14 cellular contexts compared by ENCODE assay signal in genomic region chr18:9734189-9734588, GRCh38. TPM values are rescaled to one million over a fixed set of nuclear protein-coding genes. Genes with fewer than 3 reads are reported as not detected.
DNase-seq lines count a peak whose midpoint lies in the region; ATAC-seq and TF ChIP-seq lines count a peak whose summit lies in the region.
"Had no signal": no experiment of that assay in that cellular context is flagged by ENCODE, and none has a peak within 500 bp of the region (broad histone marks: within the 10 kb centered on the region; RNA-seq: fewer than 3 reads in every experiment).

No MANE protein-coding gene starts in this region.

- no peaks in the 10 kb centered on the region for H3K36me3 Mint-ChIP-seq in activated naive CD4-positive, alpha-beta T cell treated with anti-CD3 and anti-CD28 coated beads, Interleukin-2, amount 10 ng/mL, durations not matched to agents 7 days and 5 days
- no peaks in the 10 kb centered on the region for H3K36me3 Mint-ChIP-seq in activated T-helper 1 cell treated with anti-CD3 and anti-CD28 coated beads, Interleukin-12 subunit alpha, Interleukin-12 subunit beta, Interleukin-2, Interleukin-4 antibody, amounts not matched to agents 30 ng/mL and 10 ng/mL and 1 ng/mL, durations not matched to agents 14 hours and 24 hours and 36 hours (ENCODE audit: low read depth)
- no peaks in the 10 kb centered on the region for H3K36me3 Mint-ChIP-seq in activated T-cell treated with anti-CD3 and anti-CD28 coated beads, Interleukin-2, amount 50 U/mL, for 24 hours (ENCODE audit: low read depth)

- H3K9me3 Mint-ChIP-seq in activated naive CD4-positive, alpha-beta T cell treated with anti-CD3 and anti-CD28 coated beads, Interleukin-2, amount 10 ng/mL, durations not matched to agents 7 days and 5 days, result no peaks in the 10 kb centered on the region
- no peaks in the 10 kb centered on the region for H3K9me3 Mint-ChIP-seq in activated T-helper 1 cell treated with anti-CD3 and anti-CD28 coated beads, Interleukin-12 subunit alpha, Interleukin-12 subunit beta, Interleukin-2, Interleukin-4 antibody, amounts not matched to agents 30 ng/mL and 10 ng/mL and 1 ng/mL, durations not matched to agents 14 hours and 24 hours and 36 hours
- no peaks in the 10 kb centered on the region for H3K9me3 Mint-ChIP-seq in activated T-cell treated with anti-CD3 and anti-CD28 coated beads, Interleukin-2, amount 50 U/mL, for 24 hours
- H3K9me3 Mint-ChIP-seq: nephron had no signal

- peak overlapping the region; percentile 34 to 69 (median 57) for H3K27ac ChIP-seq in upper lobe of left lung
- H3K27ac ChIP-seq: uterus had no signal

- no peaks in the 10 kb centered on the region for H3K27me3 ChIP-seq in upper lobe of left lung
- H3K27me3 ChIP-seq: breast epithelium, uterus had no signal

- peak; percentile 34 for ATAC-seq in left lobe of liver
- ATAC-seq in upper lobe of left lung (ENCODE audit: low FRiP score in 2 of 2), result peak in 1 of 2 donors; percentile 53

- no peak for TF ChIP-seq CTCF in upper lobe of left lung (IDR thresholded peaks at IDR 0.05)

- H3K4me1 ChIP-seq in upper lobe of left lung, result peaks cover 3 to 15% (median 7%) of the 10 kb centered on the region in 4 donors
- H3K4me1 ChIP-seq: breast epithelium, uterus had no signal

- DNase-seq in activated naive CD4-positive, alpha-beta T cell treated with anti-CD3 and anti-CD28 coated beads, Interleukin-2, amount 10 ng/mL, durations not matched to agents 7 days and 5 days, result no peak
- no peak for DNase-seq in activated naive CD4-positive, alpha-beta T cell treated with anti-CD3 and anti-CD28 coated beads, Interleukin-2, amount 50 U/mL, for 16 hours
- DNase-seq in activated T-helper 1 cell treated with anti-CD3 and anti-CD28 coated beads, Interleukin-12 subunit alpha, Interleukin-12 subunit beta, Interleukin-2, Interleukin-4 antibody, amounts not matched to agents 30 ng/mL and 10 ng/mL and 1 ng/mL, durations not matched to agents 14 hours and 24 hours and 36 hours (ENCODE audit: low spot score), result no peak
- DNase-seq in left lobe of liver (ENCODE audit: low spot score) (peak; percentile 41), upper lobe of left lung (peak in 1 of 2 donors; percentile 79), NCI-H524 treated with DMSO at 0.1 percent for 48 hours (lab: John Stamatoyannopoulos, UW) (no peak), medulla oblongata (ENCODE audit: extremely low spot score) (no peak)
- DNase-seq in activated T-cell treated with anti-CD3 and anti-CD28 coated beads, Interleukin-2, amount 50 U/mL, for 24 hours, result no peak
- DNase-seq: erythroblast, NCI-H2029 treated with DMSO at 0.1 percent for 48 hours, uterus had no signal

- no peaks in the 10 kb centered on the region for H3K9me3 ChIP-seq in upper lobe of left lung
- H3K9me3 ChIP-seq: breast epithelium, HAP-1, uterus had no signal

- 28 to 39% methylated on average over 9 of the region's 9 CpGs for WGBS in upper lobe of left lung, 2 donors

- H3K4me3 ChIP-seq in upper lobe of left lung, result no peak overlapping the region
- H3K4me3 ChIP-seq: breast epithelium, HAP-1, uterus had no signal

- H3K4me3 Mint-ChIP-seq in activated naive CD4-positive, alpha-beta T cell treated with anti-CD3 and anti-CD28 coated beads, Interleukin-2, amount 10 ng/mL, durations not matched to agents 7 days and 5 days, result no peak overlapping the region
- H3K4me3 Mint-ChIP-seq in activated T-helper 1 cell treated with anti-CD3 and anti-CD28 coated beads, Interleukin-12 subunit alpha, Interleukin-12 subunit beta, Interleukin-2, Interleukin-4 antibody, amounts not matched to agents 30 ng/mL and 10 ng/mL and 1 ng/mL, durations not matched to agents 14 hours and 24 hours and 36 hours, result peak overlapping the region; percentile 17
- H3K4me3 Mint-ChIP-seq in activated T-cell treated with anti-CD3 and anti-CD28 coated beads, Interleukin-2, amount 50 U/mL, for 24 hours, result no peak overlapping the region
- H3K4me3 Mint-ChIP-seq: nephron had no signal

- peak overlapping the region; percentile 11 for H3K27ac Mint-ChIP-seq in activated naive CD4-positive, alpha-beta T cell treated with anti-CD3 and anti-CD28 coated beads, Interleukin-2, amount 10 ng/mL, durations not matched to agents 7 days and 5 days
- no peak overlapping the region for H3K27ac Mint-ChIP-seq in activated T-helper 1 cell treated with anti-CD3 and anti-CD28 coated beads, Interleukin-12 subunit alpha, Interleukin-12 subunit beta, Interleukin-2, Interleukin-4 antibody, amounts not matched to agents 30 ng/mL and 10 ng/mL and 1 ng/mL, durations not matched to agents 14 hours and 24 hours and 36 hours
- H3K27ac Mint-ChIP-seq in activated T-cell treated with anti-CD3 and anti-CD28 coated beads, Interleukin-2, amount 50 U/mL, for 24 hours, result no peak overlapping the region

- TF ChIP-seq POLR2A in upper lobe of left lung (IDR thresholded peaks at IDR 0.05), result no peak

- CTCF ChIA-PET in activated naive CD4-positive, alpha-beta T cell treated with anti-CD3 and anti-CD28 coated beads, Interleukin-2, amount 10 ng/mL, durations not matched to agents 7 days and 5 days (lab: Charles Lee), result no interaction called here

- H3K4me1 Mint-ChIP-seq in activated naive CD4-positive, alpha-beta T cell treated with anti-CD3 and anti-CD28 coated beads, Interleukin-2, amount 10 ng/mL, durations not matched to agents 7 days and 5 days, result peaks cover 13% of the 10 kb centered on the region
- H3K4me1 Mint-ChIP-seq in activated T-helper 1 cell treated with anti-CD3 and anti-CD28 coated beads, Interleukin-12 subunit alpha, Interleukin-12 subunit beta, Interleukin-2, Interleukin-4 antibody, amounts not matched to agents 30 ng/mL and 10 ng/mL and 1 ng/mL, durations not matched to agents 14 hours and 24 hours and 36 hours (ENCODE audit: low read depth), result peaks cover 17% of the 10 kb centered on the region
- H3K4me1 Mint-ChIP-seq in activated T-cell treated with anti-CD3 and anti-CD28 coated beads, Interleukin-2, amount 50 U/mL, for 24 hours (ENCODE audit: low read depth), result peaks cover 10% of the 10 kb centered on the region
- H3K4me1 Mint-ChIP-seq: nephron had no signal

- no peak for TF ChIP-seq EP300 in upper lobe of left lung (IDR thresholded peaks at IDR 0.05)

- H3K36me3 ChIP-seq in upper lobe of left lung, result peaks cover 0 to 13% (median 9%) of the 10 kb centered on the region in 4 donors
- H3K36me3 ChIP-seq: breast epithelium, HAP-1, uterus had no signal

- intact Hi-C loops in activated T-helper 1 cell treated with anti-CD3 and anti-CD28 coated beads, Interleukin-12 subunit alpha, Interleukin-12 subunit beta, Interleukin-2, Interleukin-4 antibody, amounts not matched to agents 30 ng/mL and 10 ng/mL and 1 ng/mL, durations not matched to agents 14 hours and 24 hours and 36 hours (cut with micrococcal nuclease), result no loop called here

- H3K27me3 Mint-ChIP-seq in activated naive CD4-positive, alpha-beta T cell treated with anti-CD3 and anti-CD28 coated beads, Interleukin-2, amount 10 ng/mL, durations not matched to agents 7 days and 5 days, result peaks cover 41% of the 10 kb centered on the region
- peaks cover 5% of the 10 kb centered on the region for H3K27me3 Mint-ChIP-seq in activated T-helper 1 cell treated with anti-CD3 and anti-CD28 coated beads, Interleukin-12 subunit alpha, Interleukin-12 subunit beta, Interleukin-2, Interleukin-4 antibody, amounts not matched to agents 30 ng/mL and 10 ng/mL and 1 ng/mL, durations not matched to agents 14 hours and 24 hours and 36 hours (ENCODE audit: insufficient read depth)
- H3K27me3 Mint-ChIP-seq in activated T-cell treated with anti-CD3 and anti-CD28 coated beads, Interleukin-2, amount 50 U/mL, for 24 hours, result peaks cover 38% of the 10 kb centered on the region

RNA-seq across cellular contexts. Expression of gene RAB31, which starts 26.1 kb away (rescaled TPM):
- total RNA-seq in activated T-helper 1 cell treated with anti-CD3 and anti-CD28 coated beads, Interleukin-12 subunit alpha, Interleukin-12 subunit beta, Interleukin-2, Interleukin-4 antibody, amounts not matched to agents 30 ng/mL and 10 ng/mL and 1 ng/mL, durations not matched to agents 14 hours and 24 hours and 36 hours, result 0.13 and 0.78 TPM in 2 replicates
- total RNA-seq in left lobe of liver (7.8 TPM), upper lobe of left lung (100 to 1,000 TPM in 3 of 6 donors, 10 to 100 TPM in 3; 40.3 to 128 (median 95.8) TPM)
